Comparison of ENCODE assay signal across 22 cellular contexts in genomic region chr6:103674790-103675189, GRCh38.
DNase-seq lines count a peak whose midpoint lies in the region; ATAC-seq, FAIRE-seq and TF ChIP-seq lines count a peak whose summit lies in the region.
"Had no signal": no experiment of that assay in that cellular context is flagged by ENCODE, and none has a peak within 500 bp of the region (broad histone marks: within the 10 kb centered on the region; RNA-seq: fewer than 3 reads in every experiment).

No MANE protein-coding gene starts in this region.

- no peaks in the 10 kb centered on the region for H3K79me2 ChIP-seq in SK-N-SH (ENCODE audit: insufficient read depth)
- no peaks in the 10 kb centered on the region for H3K79me2 ChIP-seq in Loucy (ENCODE audit: insufficient read depth, low read length)
- H3K79me2 ChIP-seq in K562 (ENCODE audit: control insufficient read depth, insufficient read depth, low read length): no peaks in the 10 kb centered on the region

- POLR2A ChIA-PET in SK-N-SH (lab: Yijun Ruan, JAX): no interaction called here
- POLR2A ChIA-PET in A549 (lab: Yijun Ruan, JAX): no interaction called here
- POLR2A ChIA-PET in K562 (lab: Yijun Ruan, JAX): no interaction called here

- TF ChIP-seq CTCF in SK-N-SH (IDR thresholded peaks at IDR 0.05) (no peak), A549 (IDR thresholded peaks at IDR 0.05) (no peak), Loucy (conservative IDR thresholded peaks at IDR 0.05; ENCODE audit: low read length) (no peak), K562 (IDR thresholded peaks at IDR 0.05 in 2 of 3, conservative IDR thresholded peaks at IDR 0.05 in 1 of 3; ENCODE audit: insufficient read depth in 2 of 3, low read depth in 1 of 3, low read length in 3 of 3) (no peak)

- no peak for TF ChIP-seq POLR2A in A549 (IDR thresholded peaks at IDR 0.05; ENCODE audit: low read length)
- no peak for TF ChIP-seq POLR2A in K562 (conservative IDR thresholded peaks at IDR 0.05)

- H3K4me1 ChIP-seq in SK-N-SH (ENCODE audit: control insufficient read depth in 1 of 2, insufficient read depth in 2 of 2, low read depth in 1 of 2, low read length in 1 of 2) (no peaks in the 10 kb centered on the region), A549 (no peaks in the 10 kb centered on the region), Loucy (ENCODE audit: insufficient read depth, low read length, poor library complexity, severe bottlenecking) (peaks cover 14% of the 10 kb centered on the region), K562 (replicated peaks in 1 of 2; ENCODE audit: control insufficient read depth in 2 of 2, insufficient read depth in 2 of 2, low read length in 2 of 2) (no peaks in the 10 kb centered on the region), HAP-1 (no peaks in the 10 kb centered on the region)
- H3K4me1 ChIP-seq: Caco-2 had no signal

- ATAC-seq in SK-N-SH treated with all-trans-retinoic acid at 6 μM for 48 hours (no peak), A549 (no peak), K562 (no peak)
- ATAC-seq: CD8-positive, alpha-beta T cell had no signal

- in situ Hi-C loops in K562 (cut with MboI) (no loop called here), HAP-1 (cut with MboI; ENCODE audit: low sequenced_read_pairs) (no loop called here)

- intact Hi-C loops in K562 (cut with micrococcal nuclease): no loop called here

- no peak overlapping the region for H3K27ac ChIP-seq in SK-N-SH (ENCODE audit: low read depth in 2 of 2, low read length in 1 of 2)
- H3K27ac ChIP-seq in A549: no peak overlapping the region
- no peak overlapping the region for H3K27ac ChIP-seq in K562 (ENCODE audit: extremely low read depth, low read depth, low read length)
- H3K27ac ChIP-seq: 22Rv1, C4-2B had no signal

- H3K36me3 ChIP-seq in SK-N-SH (replicated peaks in 1 of 2; ENCODE audit: control insufficient read depth in 1 of 2, insufficient read depth in 2 of 2, low read length in 1 of 2): no peaks in the 10 kb centered on the region
- H3K36me3 ChIP-seq in Loucy (ENCODE audit: insufficient read depth, low read length): no peaks in the 10 kb centered on the region
- H3K36me3 ChIP-seq in K562 (ENCODE audit: control insufficient read depth, insufficient read depth, low read length): no peaks in the 10 kb centered on the region
- no peaks in the 10 kb centered on the region for H3K36me3 ChIP-seq in HAP-1 (replicated peaks)
- H3K36me3 ChIP-seq: BLaER1 treated with 17β-estradiol and CSF1 and Interleukin-3, amounts not matched to agents 10 nM and 100 nM had no signal

- no peak for DNase-seq in SK-N-SH
- no peak for DNase-seq in A549 (ENCODE audit: low read depth in 1 of 2, low spot score in 1 of 2)
- DNase-seq in K562 (ENCODE audit: extremely low read depth in 1 of 4, low spot score in 3 of 4): no peak
- DNase-seq in amniotic stem cell (lab: John Stamatoyannopoulos, UW): no peak
- DNase-seq in HAP-1 (ENCODE audit: low spot score in 2 of 2): no peak
- DNase-seq in NCI-H2227 treated with DMSO at 0.1 percent for 48 hours (lab: John Stamatoyannopoulos, UW): no peak
- DNase-seq: AML-193; Caco-2; Calu3; CD4-positive, alpha-beta T cell; CD8-positive, alpha-beta T cell; DMS79 treated with DMSO at 0.1 percent for 48 hours; GF-D8 had no signal

- BruUV-seq in K562 (replicated peaks; lab: Mats Ljungman, UMichigan): no TSS peak

- H3K4me2 ChIP-seq in SK-N-SH (no peak overlapping the region), A549 (no peak overlapping the region), Loucy (ENCODE audit: low read depth, low read length, poor library complexity, severe bottlenecking) (peak overlapping the region; percentile 76), K562 (ENCODE audit: insufficient read depth, low read length) (no peak overlapping the region)

- TF ChIP-seq EP300 in SK-N-SH (IDR thresholded peaks at IDR 0.05; ENCODE audit: borderline replicate concordance in 1 of 2, low read depth in 1 of 2, low read length in 1 of 2): no peak
- no peak for TF ChIP-seq EP300 in A549 (IDR thresholded peaks at IDR 0.05)
- TF ChIP-seq EP300 in K562 (IDR thresholded peaks at IDR 0.05; ENCODE audit: low read length): no peak

- CTCF ChIA-PET in SK-N-SH (lab: Yijun Ruan, JAX) (no interaction called here), A549 (lab: Yijun Ruan, JAX) (no interaction called here), K562 (lab: Yijun Ruan, JAX; ENCODE audit: low intra/inter-chr PET ratio) (no interaction called here)

- no peaks in the 10 kb centered on the region for H3K9me1 ChIP-seq in K562 (ENCODE audit: control insufficient read depth, insufficient read depth, low read length)

- no peaks in the 10 kb centered on the region for H3K9me3 ChIP-seq in SK-N-SH
- no peaks in the 10 kb centered on the region for H3K9me3 ChIP-seq in A549
- H3K9me3 ChIP-seq in Loucy (ENCODE audit: insufficient read depth, low read depth, low read length): no peaks in the 10 kb centered on the region
- H3K9me3 ChIP-seq in K562 (replicated peaks; ENCODE audit: control insufficient read depth, insufficient read depth, low read depth, low read length): no peaks in the 10 kb centered on the region
- H3K9me3 ChIP-seq in HAP-1: no peaks in the 10 kb centered on the region
- H3K9me3 ChIP-seq: Caco-2 had no signal

- H3K9me2 ChIP-seq in SK-N-SH: no peaks in the 10 kb centered on the region
- H3K9me2 ChIP-seq in Loucy (replicated peaks; ENCODE audit: low read depth, low read length): no peaks in the 10 kb centered on the region

- H4K20me1 ChIP-seq in SK-N-SH (ENCODE audit: insufficient read depth) (no peaks in the 10 kb centered on the region), Loucy (ENCODE audit: insufficient read depth, low read length, poor library complexity, severe bottlenecking) (no peaks in the 10 kb centered on the region), K562 (replicated peaks; ENCODE audit: control insufficient read depth, insufficient read depth, low read length) (no peaks in the 10 kb centered on the region)
- H4K20me1 ChIP-seq: BLaER1 treated with 17β-estradiol and CSF1 and Interleukin-3, amounts not matched to agents 10 nM and 100 nM had no signal

- H3K9ac ChIP-seq in SK-N-SH (no peak overlapping the region), Loucy (ENCODE audit: low read depth, low read length, poor library complexity, severe bottlenecking) (no peak overlapping the region), K562 (ENCODE audit: insufficient read depth in 1 of 2, low read depth in 2 of 2, low read length in 2 of 2) (no peak overlapping the region)
- H3K9ac ChIP-seq: BLaER1 treated with 17β-estradiol and CSF1 and Interleukin-3, amounts not matched to agents 10 nM and 100 nM had no signal

- H2AFZ ChIP-seq in SK-N-SH (ENCODE audit: low read depth) (peak overlapping the region; percentile 61; the same call in 1 of the 2 replicates), Loucy (ENCODE audit: low read length) (peak overlapping the region; percentile 94), K562 (ENCODE audit: low read depth, low read length) (no peak overlapping the region)

- H3F3A ChIP-seq in SK-N-SH (replicated peaks; ENCODE audit: insufficient read depth) (no peaks in the 10 kb centered on the region), Loucy (ENCODE audit: low read depth) (no peaks in the 10 kb centered on the region)

- H3K4me3 ChIP-seq in SK-N-SH (ENCODE audit: low read depth in 2 of 2, low read length in 1 of 2): no peak overlapping the region
- H3K4me3 ChIP-seq in A549: no peak overlapping the region
- H3K4me3 ChIP-seq in Loucy (ENCODE audit: low read length, poor library complexity, severe bottlenecking): peak overlapping the region; percentile 63
- no peak overlapping the region for H3K4me3 ChIP-seq in K562
- no peak overlapping the region for H3K4me3 ChIP-seq in HAP-1
- H3K4me3 ChIP-seq: BLaER1 treated with 17β-estradiol and CSF1 and Interleukin-3, amounts not matched to agents 10 nM and 100 nM had no signal

- TF ChIP-seq RAD21 in SK-N-SH (IDR thresholded peaks at IDR 0.05; ENCODE audit: low read length) (no peak), A549 (conservative IDR thresholded peaks at IDR 0.05 in 1 of 2, IDR thresholded peaks at IDR 0.05 in 1 of 2) (no peak), K562 (CRISPR knock-in tag; conservative IDR thresholded peaks at IDR 0.05 in 1 of 2, IDR thresholded peaks at IDR 0.05 in 1 of 2) (no peak)

- H3K27me3 ChIP-seq in SK-N-SH (ENCODE audit: insufficient read depth) (no peaks in the 10 kb centered on the region), Loucy (ENCODE audit: insufficient read depth, low read length, poor library complexity, severe bottlenecking) (no peaks in the 10 kb centered on the region), K562 (ENCODE audit: control insufficient read depth in 2 of 2, insufficient read depth in 2 of 2, low read length in 2 of 2) (no peaks in the 10 kb centered on the region), HAP-1 (ENCODE audit: low read depth) (no peaks in the 10 kb centered on the region)
- H3K27me3 ChIP-seq: BLaER1 treated with 17β-estradiol and CSF1 and Interleukin-3, amounts not matched to agents 10 nM and 100 nM had no signal

- FAIRE-seq in A549 (lab: Jason Lieb, UNC): no peak
- no peak for FAIRE-seq in K562 (lab: Jason Lieb, UNC)
- FAIRE-seq: D721Med, G401.6, GM12891, GM19239 had no signal

TF ChIP-seq in SK-N-SH, 30 proteins besides CTCF, POLR2A, EP300 and RAD21 (continues in another document):
- TF ChIP-seq NFIC (IDR thresholded peaks at IDR 0.05; ENCODE audit: borderline replicate concordance) (no peak), MAX (IDR thresholded peaks at IDR 0.05; ENCODE audit: low read depth) (no peak)

TF ChIP-seq in A549, 52 proteins besides CTCF, POLR2A, EP300 and RAD21:
- no peak for TF ChIP-seq ZFP36 (IDR thresholded peaks at IDR 0.05; ENCODE audit: borderline replicate concordance, partially characterized antibody)
- TF ChIP-seq MAFK (IDR thresholded peaks at IDR 0.05; ENCODE audit: partially characterized antibody): peak; percentile 79
TF ChIP-seq in A549: peak in this region for 1.

TF ChIP-seq in K562, 482 proteins besides CTCF, POLR2A, EP300 and RAD21:
- TF ChIP-seq MAFF (IDR thresholded peaks at IDR 0.05; ENCODE audit: low read length) (peak; percentile 24), SNRNP70 (optimal IDR thresholded peaks at IDR 0.05; ENCODE audit: low read depth, low read length) (no peak), ZNF316 (IDR thresholded peaks at IDR 0.05) (peak; percentile 58), MAFK (IDR thresholded peaks at IDR 0.05; ENCODE audit: low read length) (0 out of 2 replicates have a peak, but pooled peaks have one; percentile 14), GATAD2B (IDR thresholded peaks at IDR 0.05; ENCODE audit: borderline replicate concordance) (no peak), MAFG (tag; conservative IDR thresholded peaks at IDR 0.05) (peak; percentile 36; the same call in 1 of the 2 replicates)
